25 cellular contexts compared by ENCODE assay signal in the genomic region with DNA sequence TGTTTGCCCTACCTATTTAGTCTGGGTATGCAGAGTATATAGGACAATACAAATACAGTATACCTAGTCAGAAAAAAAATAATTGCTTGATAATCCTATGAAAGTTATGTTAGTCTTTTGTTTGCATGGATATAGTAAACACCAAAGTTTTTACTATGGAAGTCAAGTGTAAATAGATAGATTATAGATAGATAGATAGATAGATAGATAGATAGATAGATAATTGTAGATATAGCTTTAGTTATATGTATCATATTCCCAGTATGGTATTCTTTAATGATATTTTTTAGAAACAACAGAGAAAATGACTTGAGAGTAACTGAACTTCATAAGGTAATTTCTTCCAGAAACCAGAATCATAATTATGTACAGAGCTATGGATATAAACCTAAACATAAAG.
A peak's percentile ranks its signal among the peaks of the same experiment; 100 is the strongest.
DNase-seq lines count a peak whose midpoint lies in the region; ATAC-seq, FAIRE-seq and TF ChIP-seq lines count a peak whose summit lies in the region.
"Had no signal": no experiment of that assay in that cellular context is flagged by ENCODE, and none has a peak within 500 bp of the region (broad histone marks: within the 10 kb centered on the region; RNA-seq: fewer than 3 reads in every experiment).

No MANE protein-coding gene starts in this region.

- peak overlapping the region; percentile 55; the same call in 1 of the 2 replicates for H3K27ac Mint-ChIP-seq in HFFc6
- no peak overlapping the region for H3K27ac Mint-ChIP-seq in activated naive CD8-positive, alpha-beta T cell treated with anti-CD3 and anti-CD28 coated beads, Interleukin-2, amount 50 U/mL, for 24 hours
- H3K27ac Mint-ChIP-seq: CD14-positive monocyte; CD4-positive, alpha-beta memory T cell; CD4-positive, CD25-positive, alpha-beta regulatory T cell had no signal

- DNase-seq in HFFc6 (no peak), NAMALWA (ENCODE audit: low spot score) (no peak)
- no peak for DNase-seq in activated naive CD8-positive, alpha-beta T cell treated with anti-CD3 and anti-CD28 coated beads, Interleukin-2, amount 50 U/mL, for 24 hours
- DNase-seq: 8988T; ACHN; BE2C; C1 segment of cervical spinal cord; CD4-positive, alpha-beta memory T cell; CD4-positive, CD25-positive, alpha-beta regulatory T cell; CD8-positive, alpha-beta memory T cell; COR-L47; DMS 273 treated with DMSO at 0.1 percent for 48 hours; DMS153; DMS53; DMS79; DND-41; EL; GDM1 had no signal

- TF ChIP-seq CTCF in HFFc6 (IDR thresholded peaks at IDR 0.05), result no peak

- no peak overlapping the region for H3K4me3 Mint-ChIP-seq in HFFc6
- no peak overlapping the region for H3K4me3 Mint-ChIP-seq in activated naive CD8-positive, alpha-beta T cell treated with anti-CD3 and anti-CD28 coated beads, Interleukin-2, amount 50 U/mL, for 24 hours
- H3K4me3 Mint-ChIP-seq: CD14-positive monocyte; CD4-positive, alpha-beta memory T cell; CD4-positive, CD25-positive, alpha-beta regulatory T cell; CD8-positive, alpha-beta memory T cell had no signal

- no peaks in the 10 kb centered on the region for H3K36me3 Mint-ChIP-seq in HFFc6 (ENCODE audit: low read depth)
- no peaks in the 10 kb centered on the region for H3K36me3 Mint-ChIP-seq in activated naive CD8-positive, alpha-beta T cell treated with anti-CD3 and anti-CD28 coated beads, Interleukin-2, amount 50 U/mL, for 24 hours (ENCODE audit: low read depth)
- H3K36me3 Mint-ChIP-seq: CD14-positive monocyte; CD4-positive, alpha-beta memory T cell; CD4-positive, CD25-positive, alpha-beta regulatory T cell; CD8-positive, alpha-beta memory T cell had no signal

- H3K9me3 Mint-ChIP-seq in HFFc6, result no peaks in the 10 kb centered on the region
- no peaks in the 10 kb centered on the region for H3K9me3 Mint-ChIP-seq in activated naive CD8-positive, alpha-beta T cell treated with anti-CD3 and anti-CD28 coated beads, Interleukin-2, amount 50 U/mL, for 24 hours
- H3K9me3 Mint-ChIP-seq: CD14-positive monocyte had no signal

- H3K27me3 Mint-ChIP-seq in HFFc6 (ENCODE audit: insufficient read depth), result no peaks in the 10 kb centered on the region
- H3K27me3 Mint-ChIP-seq in activated naive CD8-positive, alpha-beta T cell treated with anti-CD3 and anti-CD28 coated beads, Interleukin-2, amount 50 U/mL, for 24 hours, result no peaks in the 10 kb centered on the region
- H3K27me3 Mint-ChIP-seq: CD4-positive, CD25-positive, alpha-beta regulatory T cell; CD8-positive, alpha-beta memory T cell had no signal

- peaks cover 31% of the 10 kb centered on the region for H3K4me1 Mint-ChIP-seq in HFFc6 (ENCODE audit: low read depth)
- H3K4me1 Mint-ChIP-seq in activated naive CD8-positive, alpha-beta T cell treated with anti-CD3 and anti-CD28 coated beads, Interleukin-2, amount 50 U/mL, for 24 hours, result no peaks in the 10 kb centered on the region
- H3K4me1 Mint-ChIP-seq: CD14-positive monocyte; CD4-positive, alpha-beta memory T cell; CD4-positive, CD25-positive, alpha-beta regulatory T cell; CD8-positive, alpha-beta memory T cell had no signal

- no peak for ATAC-seq in HG03039 (IDR thresholded peaks at IDR 0.05; ENCODE audit: unreplicated experiment)
- ATAC-seq in activated naive CD8-positive, alpha-beta T cell treated with anti-CD3 and anti-CD28 coated beads, Interleukin-2, amount 50 U/mL, for 24 hours, result no peak
- ATAC-seq: GM12878 had no signal

- peak; percentile 29 for FAIRE-seq in endometrium (lab: Jason Lieb, UNC)
- FAIRE-seq: A204.1, GM12878, GM12892, GM18507 had no signal
